ENCODE assay signal across 19 cellular contexts in genomic region chr4:16609170-16609758, GRCh38.
DNase-seq lines count a peak whose midpoint lies in the region; ATAC-seq, FAIRE-seq and TF ChIP-seq lines count a peak whose summit lies in the region.
"Had no signal": no experiment of that assay in that cellular context is flagged by ENCODE, and none has a peak within 500 bp of the region (broad histone marks: within the 10 kb centered on the region; RNA-seq: fewer than 3 reads in every experiment).

No MANE protein-coding gene starts in this region.

- H3K36me3 ChIP-seq in H1 (ENCODE audit: control insufficient read depth in 2 of 4, insufficient read depth in 4 of 4, low read length in 3 of 4) (no peaks in the 10 kb centered on the region), testis (ENCODE audit: low read depth, missing control alignments) (no peaks in the 10 kb centered on the region), heart left ventricle (no peaks in the 10 kb centered on the region)

- H3K4me3 ChIP-seq in H1 (ENCODE audit: extremely low read depth in 1 of 4, insufficient read depth in 2 of 4, low read depth in 3 of 4, low read length in 4 of 4) (0 out of 8 replicates have a peak overlapping the region, but pooled peaks of 1 of the 4 experiments have one; percentile 1), testis (peak overlapping the region in 1 of 2 donors; percentile 15), heart left ventricle (no peak overlapping the region)
- H3K4me3 ChIP-seq: GM23248 had no signal

- H2BK120ac ChIP-seq in H1 (replicated peaks; ENCODE audit: low read depth, low read length) = peak overlapping the region; percentile 47

- no peak overlapping the region for H2AFZ ChIP-seq in H1 (ENCODE audit: low read length)
- H2AFZ ChIP-seq: GM23248 had no signal

- H2AK5ac ChIP-seq in H1 (ENCODE audit: low read depth, low read length) = no peak overlapping the region

- peak overlapping the region; percentile 13; the same call in 1 of the 2 replicates for H3K18ac ChIP-seq in H1 (ENCODE audit: extremely low read depth, low read length)

- H2BK5ac ChIP-seq in H1 (ENCODE audit: low read depth, low read length) = peak overlapping the region; percentile 85

- no peak overlapping the region for H4K91ac ChIP-seq in H1 (replicated peaks; ENCODE audit: insufficient read length, low read length)

- no peak for TF ChIP-seq POLR2A in H1 (IDR thresholded peaks at IDR 0.05; ENCODE audit: control extremely low read depth in 1 of 2, low read depth in 2 of 2, low read length in 2 of 2)
- TF ChIP-seq POLR2A in testis (IDR thresholded peaks at IDR 0.05) = no peak
- TF ChIP-seq POLR2A in heart left ventricle (IDR thresholded peaks at IDR 0.05) = no peak

- intact Hi-C loops in testis (cut with DNase I; ENCODE audit: low total_unique reads) (no loop called here), heart left ventricle (cut with DNase I) (no loop called here)

- H3K23ac ChIP-seq in H1 (ENCODE audit: insufficient read length) = no peak overlapping the region

- no peak overlapping the region for H3K4ac ChIP-seq in H1 (replicated peaks; ENCODE audit: insufficient read length, low read depth, low read length)

- H4K20me1 ChIP-seq in H1 (replicated peaks in 1 of 2; ENCODE audit: control insufficient read depth in 1 of 2, insufficient read depth in 2 of 2, low read length in 2 of 2) = no peaks in the 10 kb centered on the region

- in situ Hi-C loops in GM13976 (cut with MboI; ENCODE audit: low sequenced_read_pairs, unreplicated experiment) = no loop called here

- no peak overlapping the region for H3K56ac ChIP-seq in H1 (replicated peaks; ENCODE audit: insufficient read length, low read depth, low read length)

- no peak overlapping the region for H3K9ac ChIP-seq in H1 (replicated peaks in 1 of 4; ENCODE audit: extremely low read depth in 1 of 4, low read depth in 3 of 4, low read length in 3 of 4)
- H3K9ac ChIP-seq: GM23248 had no signal

- DNase-seq in D341Med (ENCODE audit: low spot score) (peak; percentile 77), NCI-H524 (lab: John Stamatoyannopoulos, UW) (peak; percentile 54 to 89), H1 (ENCODE audit: low read depth in 1 of 2, low spot score in 2 of 2) (no peak), islet precursor cell (peak; percentile 57), GM13976 (ENCODE audit: low spot score) (no peak), testis (no peak), heart left ventricle (no peak), cerebellar nuclear complex (lab: John Stamatoyannopoulos, UW) (no peak)
- DNase-seq: 8988T; DMS53; GF-D8; GM23248; Karpas-422; NCI-H1694 treated with DMSO at 0.1 percent for 48 hours; NCI-H2081 treated with DMSO at 0.1 percent for 48 hours; NCI-H2171 treated with DMSO at 0.1 percent for 48 hours; NCI-H69; NK-92 treated with Interleukin-12 subunit alpha and Interleukin-12 subunit beta, amount 100 ng/mL, for 24 hours had no signal

- no peak overlapping the region for H2BK15ac ChIP-seq in H1 (ENCODE audit: low read length)

- H2BK12ac ChIP-seq in H1 (ENCODE audit: low read depth, low read length) = peak overlapping the region; percentile 23; the same call in 1 of the 2 replicates

- no peak overlapping the region for H3K14ac ChIP-seq in H1 (ENCODE audit: insufficient read length)

- no peaks in the 10 kb centered on the region; the same call in 1 of the 2 replicates for H3K79me1 ChIP-seq in H1 (ENCODE audit: low read depth, low read length)

- no peak for FAIRE-seq in H1 (lab: Jason Lieb, UNC)
- FAIRE-seq: D721Med had no signal

- peaks cover 0 to 7% of the 10 kb centered on the region in 2 experiments; a peak in 2 of 4 replicates for H3K79me2 ChIP-seq in H1 (ENCODE audit: control insufficient read depth in 1 of 2, insufficient read depth in 2 of 2, low read length in 2 of 2)

- H3K4me1 ChIP-seq in H1 (replicated peaks in 1 of 4; ENCODE audit: control insufficient read depth in 3 of 4, insufficient read depth in 4 of 4, low read length in 3 of 4) (peaks cover 2 to 12% (median 12%) of the 10 kb centered on the region in 4 experiments; a peak in 6 of 7 replicates), testis (peaks cover 19% of the 10 kb centered on the region), heart left ventricle (peaks cover 0 to 12% (median 0%) of the 10 kb centered on the region in 12 donors)

- TF ChIP-seq EP300 in H1 (IDR thresholded peaks at IDR 0.05; ENCODE audit: borderline replicate concordance in 1 of 2, low read depth in 2 of 2, low read length in 2 of 2) = no peak

- H3K4me2 ChIP-seq in H1 (ENCODE audit: insufficient read depth in 1 of 2, low read depth in 2 of 2, low read length in 2 of 2) = peak overlapping the region; percentile 11 to 39; a peak in 3 of 4 replicates

- no peak for TF ChIP-seq RAD21 in H1 (IDR thresholded peaks at IDR 0.05 in 1 of 2, conservative IDR thresholded peaks at IDR 0.05 in 1 of 2; ENCODE audit: low read depth in 2 of 2, low read length in 2 of 2)

- H3K27ac ChIP-seq in H1 (ENCODE audit: low read depth, low read length) (no peak overlapping the region), testis (no peak overlapping the region), heart left ventricle (no peak overlapping the region)
- H3K27ac ChIP-seq: GM23248 had no signal

- H3K9me3 ChIP-seq in H1 (ENCODE audit: insufficient read depth in 2 of 2, low read depth in 1 of 2, low read length in 1 of 2) = no peaks in the 10 kb centered on the region; a peak in 1 of 4 replicates
- no peaks in the 10 kb centered on the region for H3K9me3 ChIP-seq in testis
- peaks cover 0 to 18% (median 0%) of the 10 kb centered on the region in 12 donors for H3K9me3 ChIP-seq in heart left ventricle

- POLR2A ChIA-PET in H1 (lab: Charles Lee; ENCODE audit: partially characterized antibody) = no interaction called here

- H3K23me2 ChIP-seq in H1 (ENCODE audit: low read depth, low read length) = no peaks in the 10 kb centered on the region

- no peak for ATAC-seq in heart left ventricle

- no peak overlapping the region for H2BK20ac ChIP-seq in H1 (ENCODE audit: low read length)

- no peaks in the 10 kb centered on the region for H3K27me3 ChIP-seq in H1 (replicated peaks in 1 of 4; ENCODE audit: control insufficient read depth in 3 of 4, extremely low read depth in 1 of 4, insufficient read depth in 3 of 4, low read length in 3 of 4)
- H3K27me3 ChIP-seq in testis = no peaks in the 10 kb centered on the region
- H3K27me3 ChIP-seq in heart left ventricle = no peaks in the 10 kb centered on the region

- H4K5ac ChIP-seq in H1 (ENCODE audit: insufficient read length, low read depth, low read length) = no peak overlapping the region

- CTCF ChIA-PET in H1 (lab: Charles Lee; ENCODE audit: partially characterized antibody) = no interaction called here

- peak overlapping the region; percentile 31; the same call in 1 of the 2 replicates for H4K8ac ChIP-seq in H1 (ENCODE audit: extremely low read depth, insufficient read depth, low read length)

- TF ChIP-seq CTCF in H1 (IDR thresholded peaks at IDR 0.05; ENCODE audit: control extremely low read depth in 1 of 3, insufficient read depth in 1 of 3, low read depth in 1 of 3, low read length in 3 of 3) (no peak), GM13976 (IDR thresholded peaks at IDR 0.05; ENCODE audit: borderline replicate concordance, control extremely low read depth, extremely low read depth, insufficient read depth, missing control alignments) (no peak), testis (IDR thresholded peaks at IDR 0.05) (no peak), heart left ventricle (IDR thresholded peaks at IDR 0.05) (no peak)

- WGBS in H1 (ENCODE audit: extremely low coverage in 1 of 2, insufficient coverage in 1 of 2, insufficient read length in 1 of 2, insufficient replicate concordance in 2 of 2, low coverage in 1 of 2, low lambda C conversion rate in 2 of 2, missing lambda C conversion rate in 1 of 2), 2 experiments = 83% methylated on average over 5 of the region's 10 CpGs; no CpG with 5 or more reads in 1 of the 2 experiments
- 74 to 85% methylated on average over 5 to 10 of the region's 10 CpGs for WGBS in testis, 2 donors
- WGBS in heart left ventricle, 4 donors = 76 to 94% (median 80%) methylated on average over 5 to 10 of the region's 10 CpGs

TF ChIP-seq in H1, 55 proteins besides CTCF, POLR2A, EP300 and RAD21:
- TF ChIP-seq NRF1 (IDR thresholded peaks at IDR 0.05; ENCODE audit: low read depth, low read length) = no peak
- no peak for TF ChIP-seq CEBPB (IDR thresholded peaks at IDR 0.05; ENCODE audit: low read depth, low read length)
- TF ChIP-seq SUZ12 (IDR thresholded peaks at IDR 0.05; ENCODE audit: low read length) = no peak
- TF ChIP-seq SAP30 (IDR thresholded peaks at IDR 0.05; ENCODE audit: insufficient read depth, insufficient replicate concordance, low read length) = no peak
- TF ChIP-seq GABPA (IDR thresholded peaks at IDR 0.05; ENCODE audit: borderline replicate concordance, insufficient read depth, low read length) = no peak
- no peak for TF ChIP-seq YY1 (IDR thresholded peaks at IDR 0.05; ENCODE audit: low read depth, low read length)
- no peak for TF ChIP-seq JUN (IDR thresholded peaks at IDR 0.05; ENCODE audit: low read depth, low read length)
- no peak for TF ChIP-seq POLR2AphosphoS5 (IDR thresholded peaks at IDR 0.05; ENCODE audit: low read depth, low read length)
- no peak for TF ChIP-seq SP2 (IDR thresholded peaks at IDR 0.05; ENCODE audit: low read length)
- no peak for TF ChIP-seq RFX5 (IDR thresholded peaks at IDR 0.05; ENCODE audit: borderline replicate concordance, low read depth, low read length)
- no peak for TF ChIP-seq CTBP2 (IDR thresholded peaks at IDR 0.05; ENCODE audit: borderline replicate concordance, insufficient read depth, insufficient read length, low read length)

Comparison
In these comparisons a context has a peak if more than half of its experiments do, and no peak if none do; other contexts are left out.
1. DNase-seq: peak in D341Med (single experiment), NCI-H524 (2 of 2) and islet precursor cell (single experiment); none in H1 (0 of 2), GM13976 (single experiment), testis (single experiment), heart left ventricle (0 of 5) and cerebellar nuclear complex (0 of 2).